9 cellular contexts compared by ENCODE assay signal in the genomic region with DNA sequence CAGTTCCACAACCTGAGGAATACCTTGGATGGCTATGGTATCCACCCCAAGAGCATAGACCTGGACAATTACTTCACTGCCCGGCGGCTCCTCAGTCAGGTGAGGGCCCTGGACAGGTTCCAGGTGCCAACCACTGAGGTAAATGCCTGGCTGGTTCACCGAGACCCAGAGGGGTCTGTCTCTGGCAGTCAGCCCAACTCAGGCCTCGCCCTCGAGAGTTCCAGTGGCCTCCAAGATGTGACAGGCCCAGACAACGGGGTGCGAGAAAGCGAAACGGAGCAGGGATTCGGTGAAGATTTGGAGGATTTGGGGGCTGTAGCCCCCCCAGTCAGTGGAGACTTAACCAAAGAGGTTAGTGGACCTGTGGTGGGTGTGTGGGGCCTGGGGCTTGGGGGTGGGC. TPM values are rescaled to one million over a fixed set of nuclear protein-coding genes. Genes with fewer than 3 reads are reported as not detected.
A peak's percentile ranks its signal among the peaks of the same experiment; 100 is the strongest.
DNase-seq lines count a peak whose midpoint lies in the region; TF ChIP-seq lines count a peak whose summit lies in the region.
"Had no signal": no experiment of that assay in that cellular context is flagged by ENCODE, and none has a peak within 500 bp of the region (broad histone marks: within the 10 kb centered on the region; RNA-seq: fewer than 3 reads in every experiment).

No MANE protein-coding gene starts in this region.

- peak overlapping the region in 1 of 2 experiments; percentile 45 for H2BK12ac ChIP-seq in mesenchymal stem cell (ENCODE audit: low read length in 2 of 2)

- no peak overlapping the region for H3K4ac ChIP-seq in mesenchymal stem cell (ENCODE audit: low read depth in 1 of 2, low read length in 2 of 2)

- no peak overlapping the region for H2AK5ac ChIP-seq in mesenchymal stem cell (ENCODE audit: low read length, severe bottlenecking)

- H3K9me3 Mint-ChIP-seq in activated naive CD4-positive, alpha-beta T cell treated with anti-CD3 and anti-CD28 coated beads, Interleukin-2, amount 50 U/mL, for 24 hours, result no peaks in the 10 kb centered on the region

- TF ChIP-seq CTCF in breast epithelium (IDR thresholded peaks at IDR 0.05), result no peak
- no peak for TF ChIP-seq CTCF in transverse colon (IDR thresholded peaks at IDR 0.05)

- H3K9me3 ChIP-seq in breast epithelium (no peaks in the 10 kb centered on the region), mesenchymal stem cell (ENCODE audit: control insufficient read depth, low read length) (no peaks in the 10 kb centered on the region), transverse colon (no peaks in the 10 kb centered on the region)

- H3K23ac ChIP-seq in mesenchymal stem cell (ENCODE audit: low read length in 2 of 2), result no peak overlapping the region

- H4K91ac ChIP-seq in mesenchymal stem cell (ENCODE audit: low read length), result no peak overlapping the region

- no peaks in the 10 kb centered on the region for H3K27me3 Mint-ChIP-seq in activated naive CD4-positive, alpha-beta T cell treated with anti-CD3 and anti-CD28 coated beads, Interleukin-2, amount 50 U/mL, for 24 hours

- no peak for DNase-seq in activated naive CD4-positive, alpha-beta T cell (lab: John Stamatoyannopoulos, UW)
- DNase-seq in breast epithelium (ENCODE audit: low spot score in 2 of 2), result peak in 1 of 2 donors; percentile 44
- no peak for DNase-seq in mesenchymal stem cell
- DNase-seq in transverse colon, result no peak
- DNase-seq in T1000 (lab: John Stamatoyannopoulos, UW), result no peak
- no peak for DNase-seq in NCI-H146 treated with DMSO at 0.1 percent for 48 hours (lab: John Stamatoyannopoulos, UW; ENCODE audit: unreplicated experiment)
- no peak for DNase-seq in activated CD8-positive, alpha-beta memory T cell treated with anti-CD3 and anti-CD28 coated beads for 24 hours
- DNase-seq: NCI-H1694 treated with DMSO at 0.1 percent for 48 hours had no signal

- H3K4me2 ChIP-seq in mesenchymal stem cell (ENCODE audit: low read length, poor library complexity, severe bottlenecking), result no peak overlapping the region

- H2BK5ac ChIP-seq in mesenchymal stem cell (ENCODE audit: low read depth, low read length, poor library complexity, severe bottlenecking), result no peak overlapping the region

- H4K8ac ChIP-seq in mesenchymal stem cell (ENCODE audit: low read length), result no peak overlapping the region

- no peak overlapping the region for H2BK120ac ChIP-seq in mesenchymal stem cell (ENCODE audit: low read depth, low read length)

- no peak overlapping the region for H2AFZ ChIP-seq in mesenchymal stem cell (ENCODE audit: low read depth, low read length)

- H3K27ac ChIP-seq in breast epithelium (peak overlapping the region; percentile 92 to 96), mesenchymal stem cell (ENCODE audit: low read length, poor library complexity, severe bottlenecking) (peak overlapping the region; percentile 94), transverse colon (peak overlapping the region; percentile 97 to 99 (median 98))

- H3K4me1 Mint-ChIP-seq in activated naive CD4-positive, alpha-beta T cell treated with anti-CD3 and anti-CD28 coated beads, Interleukin-2, amount 50 U/mL, for 24 hours, result peaks cover 65% of the 10 kb centered on the region

- peaks cover 10% of the 10 kb centered on the region for H3K79me1 ChIP-seq in mesenchymal stem cell (replicated peaks; ENCODE audit: low read length, poor library complexity, severe bottlenecking)

- no peak overlapping the region for H3K27ac Mint-ChIP-seq in activated naive CD4-positive, alpha-beta T cell treated with anti-CD3 and anti-CD28 coated beads, Interleukin-2, amount 50 U/mL, for 24 hours

- no peaks in the 10 kb centered on the region for H3K36me3 ChIP-seq in breast epithelium
- H3K36me3 ChIP-seq in mesenchymal stem cell (ENCODE audit: control insufficient read depth in 1 of 2, insufficient read depth in 2 of 2, low read depth in 1 of 2, low read length in 2 of 2), result peaks cover 36 to 39% of the 10 kb centered on the region in 2 experiments
- peaks cover 0 to 7% (median 3%) of the 10 kb centered on the region in 4 donors for H3K36me3 ChIP-seq in transverse colon

- peaks cover 24% of the 10 kb centered on the region for H3K36me3 Mint-ChIP-seq in activated naive CD4-positive, alpha-beta T cell treated with anti-CD3 and anti-CD28 coated beads, Interleukin-2, amount 50 U/mL, for 24 hours

- H3K4me3 Mint-ChIP-seq in activated naive CD4-positive, alpha-beta T cell treated with anti-CD3 and anti-CD28 coated beads, Interleukin-2, amount 50 U/mL, for 24 hours, result peak overlapping the region; percentile 100

- peak overlapping the region in 1 of 2 experiments; percentile 26 for H3K18ac ChIP-seq in mesenchymal stem cell (ENCODE audit: low read depth in 1 of 2, low read length in 2 of 2)

- H3K4me3 ChIP-seq in breast epithelium, result peak overlapping the region; percentile 40 to 77 (median 71)
- H3K4me3 ChIP-seq in mesenchymal stem cell (ENCODE audit: insufficient read depth in 1 of 2, low read depth in 1 of 2, low read length in 2 of 2), result peak overlapping the region in 1 of 2 experiments; percentile 84
- peak overlapping the region in 2 of 4 donors; percentile 4 to 87 for H3K4me3 ChIP-seq in transverse colon

- TF ChIP-seq POLR2A in breast epithelium (IDR thresholded peaks at IDR 0.05) (no peak), transverse colon (IDR thresholded peaks at IDR 0.05) (no peak)

- intact Hi-C loops in breast epithelium (cut with DNase I; ENCODE audit: low total_unique reads) (loop anchor here (5.0 kb wide), 1 partner anchor 671 kb away; a partner anchor contains a TSS), transverse colon (cut with DNase I; ENCODE audit: low total_unique reads) (no loop called here)

- WGBS in mesenchymal stem cell, result 97% methylated on average over 10 of the region's 10 CpGs
- 85% methylated on average over 10 of the region's 10 CpGs; no CpG with 5 or more reads in 1 of the 2 donors for WGBS in transverse colon (ENCODE audit: low coverage in 1 of 2), 2 donors

- H2BK15ac ChIP-seq in mesenchymal stem cell (ENCODE audit: low read depth, poor library complexity, severe bottlenecking), result no peak overlapping the region

- TF ChIP-seq EP300 in transverse colon (IDR thresholded peaks at IDR 0.05; ENCODE audit: low read depth), result no peak

- no peaks in the 10 kb centered on the region for H3K27me3 ChIP-seq in breast epithelium
- H3K27me3 ChIP-seq in mesenchymal stem cell (ENCODE audit: control insufficient read depth in 1 of 2, insufficient read depth in 1 of 2, low read length in 2 of 2), result no peaks in the 10 kb centered on the region
- no peaks in the 10 kb centered on the region for H3K27me3 ChIP-seq in transverse colon

- in situ Hi-C loops in transverse colon (cut with MboI; ENCODE audit: low pct_ligation_motif_present in 1 of 4, low pct_unique_long_range_greater_than_20kb in 1 of 4, low sequenced_read_pairs in 3 of 4), result no loop called here

- H3K4me1 ChIP-seq in breast epithelium, result peaks cover 37 to 46% of the 10 kb centered on the region in 2 donors
- H3K4me1 ChIP-seq in mesenchymal stem cell (ENCODE audit: control insufficient read depth, insufficient read depth, low read depth, low read length), result peaks cover 52% of the 10 kb centered on the region
- H3K4me1 ChIP-seq in transverse colon, result peaks cover 50 to 79% (median 73%) of the 10 kb centered on the region in 4 donors

- no peak overlapping the region for H3K14ac ChIP-seq in mesenchymal stem cell (ENCODE audit: low read length in 2 of 2)

- peak overlapping the region; percentile 91 for H3K9ac ChIP-seq in mesenchymal stem cell (ENCODE audit: low read length)

RNA-seq across cellular contexts. Expression of a gene that starts 3.1 kb away (rescaled TPM):
- 100 to 1,000 TPM in 2 of 3 donors, 10 to 100 TPM in 1; 96.4 to 278 (median 106) TPM for total RNA-seq in breast epithelium
- 172 TPM for polyA plus RNA-seq in mesenchymal stem cell (2013, experiment 1 of 2)
- polyA plus RNA-seq in mesenchymal stem cell (2013, experiment 2 of 2), result 169 TPM
- total RNA-seq in transverse colon, result 100 to 1,000 TPM; 173 to 242 (median 211) TPM

RNA-seq across cellular contexts. Expression of a gene that starts 13.7 kb away (rescaled TPM):
- total RNA-seq in breast epithelium (10 to 100 TPM; 16.4 to 97.9 (median 23.3) TPM), transverse colon (10 to 100 TPM in 2 of 4 donors, 1 to 10 TPM in 2; 6.0 to 11.2 (median 8.3) TPM)
- polyA plus RNA-seq in mesenchymal stem cell (2013, experiment 1 of 2), result 148 TPM
- polyA plus RNA-seq in mesenchymal stem cell (2013, experiment 2 of 2), result 153 TPM

RNA-seq across cellular contexts. Expression of a gene that starts 50.0 kb away (rescaled TPM):
- 10 to 100 TPM; 29.0 to 45.8 (median 45.2) TPM for total RNA-seq in breast epithelium
- 52.3 TPM for polyA plus RNA-seq in mesenchymal stem cell (2013, experiment 1 of 2)
- 51.7 TPM for polyA plus RNA-seq in mesenchymal stem cell (2013, experiment 2 of 2)
- 10 to 100 TPM in 2 of 4 donors, 1 to 10 TPM in 2; 3.7 to 28.3 (median 12.8) TPM for total RNA-seq in transverse colon

RNA-seq across cellular contexts. Expression of a gene that starts 56.3 kb away (rescaled TPM):
- total RNA-seq in breast epithelium (10 to 100 TPM; 13.4 to 19.7 (median 14.2) TPM), transverse colon (10 to 100 TPM in 3 of 4 donors, 1 to 10 TPM in 1; 2.0 to 24.3 (median 14.1) TPM)
- 10.8 TPM for polyA plus RNA-seq in mesenchymal stem cell (2013, experiment 1 of 2)
- polyA plus RNA-seq in mesenchymal stem cell (2013, experiment 2 of 2), result 11.7 TPM
